Comparison of ENCODE assay signal across 19 cellular contexts in genomic region chr20:2657674-2658073, GRCh38. TPM values are rescaled to one million over a fixed set of nuclear protein-coding genes. Genes with fewer than 3 reads are reported as not detected.
DNase-seq lines count a peak whose midpoint lies in the region; ATAC-seq, FAIRE-seq and TF ChIP-seq lines count a peak whose summit lies in the region.
"Had no signal": no experiment of that assay in that cellular context is flagged by ENCODE, and none has a peak within 500 bp of the region (broad histone marks: within the 10 kb centered on the region; RNA-seq: fewer than 3 reads in every experiment).

No MANE protein-coding gene starts in this region.

- peaks cover 48% of the 10 kb centered on the region for H3K79me2 ChIP-seq in astrocyte (ENCODE audit: insufficient read depth, low read length)

- peaks cover 62% of the 10 kb centered on the region for H3K36me3 Mint-ChIP-seq in activated naive CD4-positive, alpha-beta T cell treated with anti-CD3 and anti-CD28 coated beads for 36 hours (ENCODE audit: low read depth)
- H3K36me3 Mint-ChIP-seq in HFFc6 (ENCODE audit: low read depth) (peaks cover 58% of the 10 kb centered on the region), astrocyte (ENCODE audit: low read depth, unreplicated experiment) (peaks cover 48% of the 10 kb centered on the region)
- H3K36me3 Mint-ChIP-seq in stimulated activated naive B cell treated with anti-CD40 and anti-IgM and Interleukin-4, amounts not matched to agents 10 μg/mL and 1 μg/mL and 100 μg/mL, for 72 hours, result peaks cover 69 to 85% of the 10 kb centered on the region in 2 donors

- no peak overlapping the region for H3K4me2 ChIP-seq in astrocyte (ENCODE audit: low read length)

- no peak for FAIRE-seq in astrocyte (lab: Jason Lieb, UNC)
- FAIRE-seq: GM19239 had no signal

- H3K9me3 ChIP-seq in astrocyte (ENCODE audit: insufficient read depth, low read depth, low read length), result no peaks in the 10 kb centered on the region

- no peak overlapping the region for H3K9ac ChIP-seq in astrocyte (ENCODE audit: low read length)

- H3K27ac Mint-ChIP-seq in activated naive CD4-positive, alpha-beta T cell treated with anti-CD3 and anti-CD28 coated beads for 36 hours, result peak overlapping the region; percentile 70
- H3K27ac Mint-ChIP-seq in HFFc6, result peak overlapping the region; percentile 57
- H3K27ac Mint-ChIP-seq in astrocyte (ENCODE audit: unreplicated experiment), result peak overlapping the region; percentile 8
- H3K27ac Mint-ChIP-seq in stimulated activated naive B cell treated with anti-CD40 and anti-IgM and Interleukin-4, amounts not matched to agents 10 μg/mL and 1 μg/mL and 100 μg/mL, for 72 hours, result peak overlapping the region; percentile 40

- H3K4me1 ChIP-seq in astrocyte (ENCODE audit: insufficient read depth, low read length), result peaks cover 16% of the 10 kb centered on the region

- no peaks in the 10 kb centered on the region for H3K27me3 Mint-ChIP-seq in activated naive CD4-positive, alpha-beta T cell treated with anti-CD3 and anti-CD28 coated beads for 36 hours (ENCODE audit: low read depth)
- H3K27me3 Mint-ChIP-seq in HFFc6 (ENCODE audit: insufficient read depth) (peaks cover 4% of the 10 kb centered on the region; the same call in 1 of the 2 replicates), astrocyte (ENCODE audit: low read depth, unreplicated experiment) (no peaks in the 10 kb centered on the region)
- no peaks in the 10 kb centered on the region for H3K27me3 Mint-ChIP-seq in stimulated activated naive B cell treated with anti-CD40 and anti-IgM and Interleukin-4, amounts not matched to agents 10 μg/mL and 1 μg/mL and 100 μg/mL, for 72 hours
- H3K27me3 Mint-ChIP-seq: CD4-positive, CD25-positive, alpha-beta regulatory T cell; IgD-negative memory B cell had no signal

- no peak overlapping the region for H3K4me3 ChIP-seq in astrocyte (ENCODE audit: insufficient read depth, low read depth, low read length)

- H3K9me3 Mint-ChIP-seq in activated naive CD4-positive, alpha-beta T cell treated with anti-CD3 and anti-CD28 coated beads for 36 hours, result no peaks in the 10 kb centered on the region
- H3K9me3 Mint-ChIP-seq in HFFc6 (no peaks in the 10 kb centered on the region), astrocyte (ENCODE audit: unreplicated experiment) (no peaks in the 10 kb centered on the region)
- no peaks in the 10 kb centered on the region for H3K9me3 Mint-ChIP-seq in stimulated activated naive B cell treated with anti-CD40 and anti-IgM and Interleukin-4, amounts not matched to agents 10 μg/mL and 1 μg/mL and 100 μg/mL, for 72 hours
- H3K9me3 Mint-ChIP-seq: CD4-positive, CD25-positive, alpha-beta regulatory T cell; H9; IgD-negative memory B cell had no signal

- H3K36me3 ChIP-seq in astrocyte (ENCODE audit: insufficient read depth, low read length), result peaks cover 66% of the 10 kb centered on the region

- peaks cover 68% of the 10 kb centered on the region for H4K20me1 ChIP-seq in astrocyte (ENCODE audit: insufficient read depth, low read length)

- H3K4me1 Mint-ChIP-seq in activated naive CD4-positive, alpha-beta T cell treated with anti-CD3 and anti-CD28 coated beads for 36 hours (ENCODE audit: low read depth), result peaks cover 58% of the 10 kb centered on the region
- H3K4me1 Mint-ChIP-seq in HFFc6 (ENCODE audit: low read depth) (peaks cover 36% of the 10 kb centered on the region), astrocyte (ENCODE audit: low read depth, unreplicated experiment) (peaks cover 22% of the 10 kb centered on the region)
- H3K4me1 Mint-ChIP-seq in stimulated activated naive B cell treated with anti-CD40 and anti-IgM and Interleukin-4, amounts not matched to agents 10 μg/mL and 1 μg/mL and 100 μg/mL, for 72 hours, result peaks cover 31 to 55% of the 10 kb centered on the region in 2 donors

- intact Hi-C loops in activated naive CD4-positive, alpha-beta T cell treated with anti-CD3 and anti-CD28 coated beads for 36 hours (cut with micrococcal nuclease), result no loop called here

- H3K27ac ChIP-seq in astrocyte (ENCODE audit: low read depth, low read length), result no peak overlapping the region

- H2AFZ ChIP-seq in astrocyte (ENCODE audit: low read depth, low read length), result no peak overlapping the region

- H3K4me3 Mint-ChIP-seq in activated naive CD4-positive, alpha-beta T cell treated with anti-CD3 and anti-CD28 coated beads for 36 hours, result no peak overlapping the region
- H3K4me3 Mint-ChIP-seq in HFFc6 (no peak overlapping the region), astrocyte (ENCODE audit: unreplicated experiment) (peak overlapping the region; percentile 52)
- H3K4me3 Mint-ChIP-seq in stimulated activated naive B cell treated with anti-CD40 and anti-IgM and Interleukin-4, amounts not matched to agents 10 μg/mL and 1 μg/mL and 100 μg/mL, for 72 hours, result no peak overlapping the region

- CTCF ChIA-PET in activated naive CD4-positive, alpha-beta T cell treated with anti-CD3 and anti-CD28 coated beads for 36 hours (lab: Charles Lee), result interaction anchor here (0.5 kb wide), 1 partner anchor 70 kb away, joined by 3 read pairs; no protein-coding TSS in a partner anchor

- no peaks in the 10 kb centered on the region for H3K27me3 ChIP-seq in astrocyte (ENCODE audit: insufficient read depth, low read length)

- no peak for DNase-seq in activated naive CD4-positive, alpha-beta T cell treated with anti-CD3 and anti-CD28 coated beads for 36 hours
- DNase-seq in activated naive CD4-positive, alpha-beta T cell treated with anti-CD3 and anti-CD28 coated beads, Interleukin-2, amount 50 U/mL, for 16 hours, result no peak
- no peak for DNase-seq in HFFc6
- no peak for DNase-seq in astrocyte (ENCODE audit: low read depth)
- DNase-seq in stimulated activated naive B cell treated with anti-CD40 and anti-IgM and Interleukin-4, amounts not matched to agents 10 μg/mL and 1 μg/mL and 100 μg/mL, for 72 hours, result no peak
- no peak for DNase-seq in cerebellum (ENCODE audit: low spot score)
- DNase-seq in medulla oblongata (ENCODE audit: extremely low spot score), result no peak
- DNase-seq: ACHN; AML-193; CD4-positive, CD25-positive, alpha-beta regulatory T cell; H9; NCI-H1417; NCI-H1930; NCI-H446; SHP77 treated with DMSO at 0.1 percent for 48 hours had no signal

- ATAC-seq in stimulated activated naive B cell treated with anti-CD40 and anti-IgM and Interleukin-4, amounts not matched to agents 10 μg/mL and 1 μg/mL and 100 μg/mL, for 72 hours (replicated peaks), result no peak

- TF ChIP-seq CTCF in HFFc6 (IDR thresholded peaks at IDR 0.05) (no peak), astrocyte (IDR thresholded peaks at IDR 0.05; ENCODE audit: insufficient read depth, low read depth, low read length) (no peak)

RNA-seq across cellular contexts. Expression of gene NOP56, which starts 5.2 kb away (rescaled TPM):
- total RNA-seq in activated naive CD4-positive, alpha-beta T cell treated with anti-CD3 and anti-CD28 coated beads for 36 hours, result 100 to 1,000 TPM; 385 to 405 TPM
- total RNA-seq in HFFc6 (2021; fragmentation: NEBNext Ultra II Directional; extraction: Animal tissue kit (Norgen Biotek cat#: 25700)), result 100 to 1,000 TPM; 151 to 222 (median 165) TPM
- total RNA-seq in astrocyte (256 and 292 TPM in 2 replicates), cerebellum (83.5 TPM)

RNA-seq across cellular contexts. Expression of gene IDH3B, which starts 6.3 kb away (rescaled TPM):
- 100 to 1,000 TPM; 123 to 125 TPM for total RNA-seq in activated naive CD4-positive, alpha-beta T cell treated with anti-CD3 and anti-CD28 coated beads for 36 hours
- total RNA-seq in HFFc6 (2021; fragmentation: NEBNext Ultra II Directional; extraction: Animal tissue kit (Norgen Biotek cat#: 25700)), result 10 to 100 TPM; 63.1 to 87.8 (median 79.8) TPM
- total RNA-seq in astrocyte, result 68.0 and 74.8 TPM in 2 replicates
- total RNA-seq in cerebellum, result 46.6 TPM

RNA-seq across cellular contexts. Expression of gene EBF4, which starts 34.9 kb away (rescaled TPM):
- 1 to 10 TPM; 3.2 to 3.5 TPM for total RNA-seq in activated naive CD4-positive, alpha-beta T cell treated with anti-CD3 and anti-CD28 coated beads for 36 hours
- total RNA-seq in HFFc6 (2021; fragmentation: NEBNext Ultra II Directional; extraction: Animal tissue kit (Norgen Biotek cat#: 25700)), result under 1 TPM in 3 of 6 experiments, not detected in 3; 0.14 to 0.48 (median 0.46) TPM
- total RNA-seq in astrocyte, result 2.3 and 4.1 TPM in 2 replicates
- total RNA-seq in cerebellum, result 6.2 TPM
- total RNA-seq: HT1080, RPMI7951 had no signal

Comparison
In these comparisons a context has a peak if more than half of its experiments do, and no peak if none do; other contexts are left out.
1. H3K27ac Mint-ChIP-seq: peak in every context shown above with its lines; median percentile 70 in activated naive CD4-positive, alpha-beta T cell treated with anti-CD3 and anti-CD28 coated beads for 36 hours; 57 in HFFc6; 40 in stimulated activated naive B cell treated with anti-CD40 and anti-IgM and Interleukin-4, amounts not matched to agents 10 μg/mL and 1 μg/mL and 100 μg/mL, for 72 hours; 8 in astrocyte.